Comparison of ENCODE assay signal across 30 cellular contexts in the genomic region with DNA sequence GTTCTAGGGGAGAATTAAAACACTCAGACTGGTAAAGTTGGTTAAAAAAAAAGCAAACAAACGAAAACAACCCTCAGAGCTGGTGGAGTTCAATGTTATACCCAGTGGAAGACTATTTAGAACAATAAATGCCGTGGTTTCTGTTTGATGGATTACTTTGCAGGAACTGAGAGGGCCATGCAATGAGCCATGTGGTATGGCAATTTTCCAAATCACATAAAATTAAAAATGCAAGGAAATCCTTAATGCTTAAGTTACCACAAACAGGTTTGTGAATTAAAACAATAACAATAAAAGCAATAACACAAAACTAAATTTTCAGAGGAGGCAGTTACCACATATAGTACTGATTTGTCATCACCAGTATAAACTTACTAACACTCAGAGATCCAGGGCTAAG.
DNase-seq lines count a peak whose midpoint lies in the region; ATAC-seq and TF ChIP-seq lines count a peak whose summit lies in the region.
"Had no signal": no experiment of that assay in that cellular context is flagged by ENCODE, and none has a peak within 500 bp of the region (broad histone marks: within the 10 kb centered on the region; RNA-seq: fewer than 3 reads in every experiment).

No MANE protein-coding gene starts in this region.

- H3K4me1 ChIP-seq in mesendoderm (ENCODE audit: control insufficient read depth, low read depth, low read length), result no peaks in the 10 kb centered on the region
- H3K4me1 ChIP-seq: ascending aorta, uterus had no signal

- no peak overlapping the region for H2AK5ac ChIP-seq in mesendoderm (ENCODE audit: low read length)

- H3K27me3 Mint-ChIP-seq in activated CD8-positive, alpha-beta T cell treated with anti-CD3 and anti-CD28 coated beads for 36 hours, result no peaks in the 10 kb centered on the region
- H3K27me3 Mint-ChIP-seq: activated naive CD8-positive, alpha-beta T cell; CD4-positive, alpha-beta T cell; central memory CD8-positive, alpha-beta T cell; naive thymus-derived CD4-positive, alpha-beta T cell had no signal

- H3K4me3 ChIP-seq in astrocyte of the spinal cord (ENCODE audit: low read depth, low read length) (no peak overlapping the region), mesendoderm (ENCODE audit: low read length) (no peak overlapping the region)
- H3K4me3 ChIP-seq: ascending aorta, left ventricle myocardium inferior, MG63, thoracic aorta, uterus had no signal

- POLR2A ChIA-PET in activated CD8-positive, alpha-beta T cell treated with anti-CD3 and anti-CD28 coated beads for 36 hours (lab: Charles Lee), result interaction anchor here (0.5 to 0.9 kb wide), 2 partner anchors 30 to 361 kb away, joined by 3 read pairs; no protein-coding TSS in a partner anchor

- H3K18ac ChIP-seq in mesendoderm (ENCODE audit: low read length), result no peak overlapping the region

- H2BK120ac ChIP-seq in mesendoderm (ENCODE audit: low read depth, low read length), result no peak overlapping the region

- peaks cover 14% of the 10 kb centered on the region for H3K4me1 Mint-ChIP-seq in activated CD8-positive, alpha-beta T cell treated with anti-CD3 and anti-CD28 coated beads for 36 hours (ENCODE audit: low read depth)
- H3K4me1 Mint-ChIP-seq: central memory CD8-positive, alpha-beta T cell; H9 had no signal

- intact Hi-C loops in left colon (cut with DNase I, micrococcal nuclease), result no loop called here
- intact Hi-C loops in activated CD8-positive, alpha-beta T cell treated with anti-CD3 and anti-CD28 coated beads for 36 hours (cut with micrococcal nuclease), result no loop called here

- CTCF ChIA-PET in activated CD8-positive, alpha-beta T cell treated with anti-CD3 and anti-CD28 coated beads for 36 hours (lab: Charles Lee), result interaction anchor here (1.4 kb wide), 1 partner anchor 62 kb away, joined by 3 read pairs; no protein-coding TSS in a partner anchor

- no peaks in the 10 kb centered on the region for H3K79me1 ChIP-seq in mesendoderm (ENCODE audit: low read length)

- H4K8ac ChIP-seq in mesendoderm (ENCODE audit: low read depth, low read length), result peak overlapping the region; percentile 39

- H2BK5ac ChIP-seq in mesendoderm (ENCODE audit: low read length), result no peak overlapping the region

- no peak overlapping the region for H4K5ac ChIP-seq in mesendoderm (ENCODE audit: low read length)

- no CpG with 5 or more reads among the region's 2 CpGs for WGBS in mesendoderm (ENCODE audit: extremely low coverage, insufficient coverage, low lambda C conversion rate)

- H3K4me2 ChIP-seq in mesendoderm (ENCODE audit: low read length), result no peak overlapping the region

- no peak overlapping the region for H3K23ac ChIP-seq in mesendoderm (ENCODE audit: low read length)

- H3K27ac ChIP-seq in mesendoderm (ENCODE audit: low read depth, low read length), result no peak overlapping the region
- H3K27ac ChIP-seq: ascending aorta, left ventricle myocardium inferior, thoracic aorta, uterus had no signal

- H3K27ac Mint-ChIP-seq in activated CD8-positive, alpha-beta T cell treated with anti-CD3 and anti-CD28 coated beads for 36 hours, result no peak overlapping the region
- H3K27ac Mint-ChIP-seq: activated naive CD8-positive, alpha-beta T cell; activated T-helper 2 cell treated with anti-CD3 and anti-CD28 coated beads, Interferon-gamma antibody, Interleukin-2, Interleukin-4, amounts not matched to agents 10 μg/mL and 5 μg/mL and 100 μg/mL, durations not matched to agents 14 hours and 24 hours and 36 hours; CD4-positive, alpha-beta T cell; H9; mesothelial cell of epicardium; T-helper 2 cell treated with Interferon-gamma antibody and Interleukin-4, amounts not matched to agents 5 μg/mL and 100 μg/mL, for 36 hours; WTC11 had no signal

- H3K4me3 Mint-ChIP-seq in activated CD8-positive, alpha-beta T cell treated with anti-CD3 and anti-CD28 coated beads for 36 hours, result no peak overlapping the region
- H3K4me3 Mint-ChIP-seq: activated naive CD8-positive, alpha-beta T cell; CD4-positive, alpha-beta T cell; central memory CD8-positive, alpha-beta T cell; H9; mesothelial cell of epicardium; naive thymus-derived CD4-positive, alpha-beta T cell; T-helper 2 cell treated with Interferon-gamma antibody and Interleukin-4, amounts not matched to agents 5 μg/mL and 100 μg/mL, for 36 hours; WTC11 had no signal

- no peak overlapping the region for H2BK15ac ChIP-seq in mesendoderm (replicated peaks; ENCODE audit: low read depth)

- H3K4ac ChIP-seq in mesendoderm (ENCODE audit: low read depth, low read length), result no peak overlapping the region

- no peaks in the 10 kb centered on the region for H3K79me2 ChIP-seq in mesendoderm (ENCODE audit: control insufficient read depth, insufficient read depth, low read length)

- no peaks in the 10 kb centered on the region for H3K27me3 ChIP-seq in mesendoderm (ENCODE audit: insufficient read depth, low read length, poor library complexity)
- H3K27me3 ChIP-seq: ascending aorta, MG63, uterus had no signal

- no peak for ATAC-seq in left colon
- ATAC-seq in activated CD8-positive, alpha-beta T cell treated with anti-CD3 and anti-CD28 coated beads for 36 hours, result no peak
- ATAC-seq: naive thymus-derived CD4-positive, alpha-beta T cell; WTC11 had no signal

- H3K9ac ChIP-seq in mesendoderm (ENCODE audit: low read length), result no peak overlapping the region

- TF ChIP-seq CTCF in astrocyte of the spinal cord (IDR thresholded peaks at IDR 0.05; ENCODE audit: low read depth, low read length), result no peak
- no peak for TF ChIP-seq CTCF in activated CD8-positive, alpha-beta T cell treated with anti-CD3 and anti-CD28 coated beads for 36 hours (IDR thresholded peaks at IDR 0.05)

- H3K36me3 Mint-ChIP-seq in activated CD8-positive, alpha-beta T cell treated with anti-CD3 and anti-CD28 coated beads for 36 hours (ENCODE audit: low read depth), result peaks cover 15% of the 10 kb centered on the region

- H3K9me3 Mint-ChIP-seq in activated CD8-positive, alpha-beta T cell treated with anti-CD3 and anti-CD28 coated beads for 36 hours, result peaks cover 19% of the 10 kb centered on the region

- no peak overlapping the region for H3K56ac ChIP-seq in mesendoderm (ENCODE audit: low read length)

- DNase-seq in ELR (ENCODE audit: low read depth) (peak; percentile 17), HT-29 (ENCODE audit: low spot score) (peak; percentile 61), astrocyte of the spinal cord (ENCODE audit: low read depth, low spot score) (peak; percentile 32), mesendoderm (no peak), left colon (no peak)
- DNase-seq in stimulated activated CD4-positive, alpha-beta T cell treated with anti-CD3 and anti-CD28 coated beads, Interleukin-4, amount 100 ng/mL, for 24 hours, result no peak
- DNase-seq in activated CD8-positive, alpha-beta T cell treated with anti-CD3 and anti-CD28 coated beads for 36 hours, result no peak
- DNase-seq: activated CD4-positive, alpha-beta T cell treated with anti-CD3 and anti-CD28 coated beads, Interleukin-2, amount 50 U/mL, for 48 hours; CD4-positive, alpha-beta T cell; DMS 273 treated with DMSO at 0.1 percent for 48 hours; GF-D8; H9; hippocampal formation; left ventricle myocardium inferior; MG63; naive thymus-derived CD4-positive, alpha-beta T cell; NCI-H1417 treated with DMSO at 0.1 percent for 48 hours; NCI-H2081 treated with DMSO at 0.1 percent for 48 hours; Right ventricle myocardium superior; stimulated activated CD4-positive, alpha-beta T cell treated with anti-CD3 and anti-CD28 coated beads, Interleukin-4, amount 100 ng/mL, for 4 hours; stimulated activated naive CD4-positive, alpha-beta T cell treated with Interleukin-2 at 50 U/mL for 16 hours; uterus had no signal

- H3K36me3 ChIP-seq in mesendoderm (ENCODE audit: control insufficient read depth, insufficient read depth, low read length), result no peaks in the 10 kb centered on the region
- H3K36me3 ChIP-seq: ascending aorta, left ventricle myocardium inferior, MG63, thoracic aorta, uterus had no signal

- in situ Hi-C loops in astrocyte of the spinal cord (cut with HindIII; ENCODE audit: low sequenced_read_pairs), result no loop called here

Comparison
In these comparisons a context has a peak if more than half of its experiments do, and no peak if none do; other contexts are left out.
1. DNase-seq: peak in ELR (single experiment), HT-29 (single experiment) and astrocyte of the spinal cord (single experiment); none in mesendoderm (single experiment), left colon (0 of 2), stimulated activated CD4-positive, alpha-beta T cell treated with anti-CD3 and anti-CD28 coated beads, Interleukin-4, amount 100 ng/mL, for 24 hours (single experiment) and activated CD8-positive, alpha-beta T cell treated with anti-CD3 and anti-CD28 coated beads for 36 hours (single experiment).